Comparison of ENCODE assay signal across 10 cellular contexts in genomic region chr5:95713246-95713645, GRCh38. TPM values are rescaled to one million over a fixed set of nuclear protein-coding genes. Genes with fewer than 3 reads are reported as not detected.
"Had no signal": no experiment of that assay in that cellular context is flagged by ENCODE, and none has a peak within 500 bp of the region (broad histone marks: within the 10 kb centered on the region; RNA-seq: fewer than 3 reads in every experiment).

No MANE protein-coding gene starts in this region.

RNA-seq across cellular contexts. Expression of gene SPATA9, which starts 30.5 kb away (rescaled TPM):
- total RNA-seq: activated B cell treated with CpG ODN at 0.5 μM for 24 hours; activated CD4-positive, alpha-beta memory T cell treated with anti-CD3 and anti-CD28 coated beads for 36 hours; activated naive CD4-positive, alpha-beta T cell treated with anti-CD3 and anti-CD28 coated beads for 36 hours; activated naive CD4-positive, alpha-beta T cell treated with anti-CD3 and anti-CD28 coated beads, Interleukin-2, amount 50 U/mL, for 72 hours; activated T-cell treated with anti-CD3 and anti-CD28 coated beads, Interleukin-2, amount 50 U/mL, for 4 hours; activated T-helper 1 cell treated with anti-CD3 and anti-CD28 coated beads, Interleukin-12 subunit alpha, Interleukin-12 subunit beta, Interleukin-2, Interleukin-4 antibody, amounts not matched to agents 30 ng/mL and 10 ng/mL and 1 ng/mL, durations not matched to agents 14 hours and 24 hours and 36 hours; bronchial epithelial cell; MCF 10A; T-cell; T-helper 17 cell had no signal
